In genomic region chr14:22650960-22651521, GRCh38 we compare ENCODE assay signal across 9 cellular contexts. TPM values are rescaled to one million over a fixed set of nuclear protein-coding genes. Genes with fewer than 3 reads are reported as not detected.
DNase-seq lines count a peak whose midpoint lies in the region; ATAC-seq, FAIRE-seq and TF ChIP-seq lines count a peak whose summit lies in the region.
"Had no signal": no experiment of that assay in that cellular context is flagged by ENCODE, and none has a peak within 500 bp of the region (broad histone marks: within the 10 kb centered on the region; RNA-seq: fewer than 3 reads in every experiment).

No MANE protein-coding gene starts in this region.

- H3K27me3 ChIP-seq in HCT116 (ENCODE audit: insufficient read depth, low read length) = no peaks in the 10 kb centered on the region
- H3K27me3 ChIP-seq in hepatocyte = no peaks in the 10 kb centered on the region

- RAD21 ChIA-PET in HCT116 (lab: Charles Lee; ENCODE audit: low non-redundant PET in 1 of 2, low total read pairs in 2 of 2, uncharacterized antibody in 2 of 2, unreplicated experiment in 2 of 2) = no interaction called here

- no peak overlapping the region for H3K9ac ChIP-seq in HCT116 (ENCODE audit: low read length)

- no peak for DNase-seq in GM12892 (ENCODE audit: insufficient read length)
- DNase-seq in HCT116 (ENCODE audit: low read depth, low spot score) = peak; percentile 47
- peak; percentile 64 for DNase-seq in RKO (ENCODE audit: low spot score)
- peak; percentile 73 for DNase-seq in kidney tubule cell (ENCODE audit: low spot score)
- DNase-seq in NCI-H748 (lab: John Stamatoyannopoulos, UW; ENCODE audit: unreplicated experiment) = no peak
- no peak for DNase-seq in NCI-H2171 (lab: John Stamatoyannopoulos, UW)
- DNase-seq in stimulated activated naive CD4-positive, alpha-beta T cell treated with Interleukin-2 at 50 U/mL for 16 hours (lab: John Stamatoyannopoulos, UW) = no peak
- DNase-seq in hepatocyte (ENCODE audit: low spot score) = no peak

- CTCF ChIA-PET in HCT116 (lab: Charles Lee) = interaction anchor here (1.0 to 5.0 kb wide), 5 partner anchors 9 to 201 kb away, joined by 3 to 93 read pairs (median 7); no protein-coding TSS in a partner anchor

- no peak overlapping the region for H3K4me3 ChIP-seq in HCT116 (replicated peaks in 1 of 2; ENCODE audit: low read depth in 1 of 2, low read length in 2 of 2)
- no peak overlapping the region for H3K4me3 ChIP-seq in hepatocyte

- TF ChIP-seq CTCF in HCT116 (IDR thresholded peaks at IDR 0.05 in 2 of 3, conservative IDR thresholded peaks at IDR 0.05 in 1 of 3; ENCODE audit: borderline replicate concordance in 1 of 3, insufficient read depth in 1 of 3, low read depth in 2 of 3, low read length in 2 of 3) (no peak), hepatocyte (IDR thresholded peaks at IDR 0.05; ENCODE audit: poor library complexity) (no peak)

- TSS peak; percentile 98 for BruUV-seq in HCT116 (replicated peaks; lab: Mats Ljungman, UMichigan)

- H3K36me3 ChIP-seq in HCT116 (ENCODE audit: control insufficient read depth in 1 of 2, insufficient read depth in 2 of 2, low read length in 2 of 2) = no peaks in the 10 kb centered on the region
- no peaks in the 10 kb centered on the region for H3K36me3 ChIP-seq in hepatocyte (replicated peaks; ENCODE audit: insufficient read depth, low read depth)

- no peaks in the 10 kb centered on the region for H3K9me3 ChIP-seq in HCT116 (ENCODE audit: control insufficient read depth in 1 of 2, insufficient read depth in 1 of 2, low read depth in 1 of 2, low read length in 2 of 2)
- H3K9me3 ChIP-seq in hepatocyte (ENCODE audit: low read depth) = no peaks in the 10 kb centered on the region

- H4K20me1 ChIP-seq in HCT116 (ENCODE audit: insufficient read depth) = no peaks in the 10 kb centered on the region
- H4K20me1 ChIP-seq in hepatocyte (ENCODE audit: insufficient read depth, poor library complexity, severe bottlenecking) = no peaks in the 10 kb centered on the region

- WGBS in hepatocyte (ENCODE audit: low lambda C conversion rate, missing lambda C conversion rate) = 60% methylated on average over 3 of the region's 3 CpGs

- H3K27ac ChIP-seq in HCT116 (ENCODE audit: low read depth, low read length) (no peak overlapping the region), hepatocyte (no peak overlapping the region)

- H3K79me2 ChIP-seq in HCT116 (ENCODE audit: insufficient read depth, low read length) = no peaks in the 10 kb centered on the region
- no peaks in the 10 kb centered on the region for H3K79me2 ChIP-seq in hepatocyte

- H2AFZ ChIP-seq in HCT116 (ENCODE audit: low read depth, low read length, poor library complexity, severe bottlenecking) = no peak overlapping the region
- no peak overlapping the region for H2AFZ ChIP-seq in hepatocyte

- FAIRE-seq in GM12892 (lab: Jason Lieb, UNC) = no peak

- intact Hi-C loops in HCT116 (cut with micrococcal nuclease) = loop anchor here (5.0 kb wide), 1 partner anchor 259 kb away; no protein-coding TSS in a partner anchor

- no peaks in the 10 kb centered on the region for H3K9me2 ChIP-seq in HCT116 (ENCODE audit: insufficient read depth)
- H3K9me2 ChIP-seq in hepatocyte (replicated peaks; ENCODE audit: insufficient read depth) = no peaks in the 10 kb centered on the region

- no peak for TF ChIP-seq RAD21 in HCT116 (IDR thresholded peaks at IDR 0.05; ENCODE audit: low read depth)

- peak; percentile 28 for ATAC-seq in HCT116

- H3K4me2 ChIP-seq in HCT116 (ENCODE audit: low read length) (no peak overlapping the region), hepatocyte (no peak overlapping the region)

- POLR2A ChIA-PET in HCT116 (lab: Charles Lee) = interaction anchor here (0.8 to 1.8 kb wide), 9 partner anchors 8 to 220 kb away, joined by 3 to 18 read pairs (median 5); partner anchors contain the start of genes DAD1 and LRP10

- TF ChIP-seq POLR2A in GM12892 (IDR thresholded peaks at IDR 0.05; ENCODE audit: low read depth, low read length) (peak; percentile 99), HCT116 (IDR thresholded peaks at IDR 0.05; ENCODE audit: borderline replicate concordance, extremely low read depth, insufficient read depth, insufficient read length) (peak; percentile 98)

- H3K4me1 ChIP-seq in HCT116 (ENCODE audit: control insufficient read depth in 1 of 2, insufficient read depth in 2 of 2, low read length in 2 of 2) = peaks cover 7 to 13% of the 10 kb centered on the region in 2 experiments; a peak in 3 of 4 replicates
- no peaks in the 10 kb centered on the region for H3K4me1 ChIP-seq in hepatocyte (ENCODE audit: insufficient read depth)

TF ChIP-seq in HCT116, 20 proteins besides CTCF, POLR2A, EP300 and RAD21:
- TF ChIP-seq SIN3A (IDR thresholded peaks at IDR 0.05; ENCODE audit: low read depth) (peak; percentile 47), CEBPB (IDR thresholded peaks at IDR 0.05; ENCODE audit: low read depth) (no peak), POLR2AphosphoS5 (IDR thresholded peaks at IDR 0.05; ENCODE audit: low read depth, low read length) (peak; percentile 92), ELF1 (IDR thresholded peaks at IDR 0.05; ENCODE audit: borderline replicate concordance, low read depth) (no peak), JUND (IDR thresholded peaks at IDR 0.05) (peak; percentile 40; the same call in 1 of the 2 replicates)
TF ChIP-seq in HCT116: peak in this region for 3.

RNA-seq across cellular contexts. Expression of gene OR6J1, which starts 6.9 kb away (rescaled TPM):
- polyA plus RNA-seq in GM12892 (2012; ENCODE audit: missing spikeins) = not detected
- total RNA-seq in HCT116 (2021; ENCODE audit: unreplicated experiment) = not detected
- not detected in 2 replicates for polyA plus RNA-seq in HCT116 (2012)
- total RNA-seq in hepatocyte = 0.03 TPM in 1 of 2 replicates, not detected in the other
- polyA plus RNA-seq in hepatocyte = not detected in 2 replicates
- total RNA-seq: T-helper 2 cell treated with Interferon-gamma antibody and Interleukin-4, amounts not matched to agents 100 ng/mL and 5 ng/mL, for 36 hours had no signal

RNA-seq across cellular contexts. Expression of gene ABHD4, which starts 52.9 kb away (rescaled TPM):
- 8.5 TPM for polyA plus RNA-seq in GM12892 (2012; ENCODE audit: missing spikeins)
- total RNA-seq in HCT116 (2021; ENCODE audit: unreplicated experiment) = 9.4 TPM
- polyA plus RNA-seq in HCT116 (2012) = 6.2 and 8.4 TPM in 2 replicates
- total RNA-seq in hepatocyte = 30.7 and 33.9 TPM in 2 replicates
- polyA plus RNA-seq in hepatocyte = 43.3 and 49.8 TPM in 2 replicates

Comparison
In these comparisons a context has a peak if more than half of its experiments do, and no peak if none do; other contexts are left out.
1. DNase-seq: peak in HCT116 (single experiment), RKO (single experiment) and kidney tubule cell (single experiment); none in GM12892 (single experiment), NCI-H748 (single experiment), NCI-H2171 (single experiment), stimulated activated naive CD4-positive, alpha-beta T cell treated with Interleukin-2 at 50 U/mL for 16 hours (single experiment) and hepatocyte (single experiment).